9 cellular contexts compared by ENCODE assay signal in genomic region chr14:75578099-75578785, GRCh38. TPM values are rescaled to one million over a fixed set of nuclear protein-coding genes. Genes with fewer than 3 reads are reported as not detected.
DNase-seq lines count a peak whose midpoint lies in the region; ATAC-seq and TF ChIP-seq lines count a peak whose summit lies in the region.
"Had no signal": no experiment of that assay in that cellular context is flagged by ENCODE, and none has a peak within 500 bp of the region (broad histone marks: within the 10 kb centered on the region; RNA-seq: fewer than 3 reads in every experiment).

Gene FLVCR2 (plus strand): TSS chr14:75578620. CDS start chr14:75578973, 353 bp downstream.

- H3K9me3 Mint-ChIP-seq in CD4-positive, alpha-beta memory T cell = no peaks in the 10 kb centered on the region
- H3K9me3 Mint-ChIP-seq in immature natural killer cell = no peaks in the 10 kb centered on the region

- H3K27ac ChIP-seq in CD4-positive, alpha-beta memory T cell (ENCODE audit: low read depth, low read length) = peak within 1 kb of the TSS; percentile 46
- peak within 1 kb of the TSS; percentile 83 for H3K27ac ChIP-seq in skeletal muscle tissue (ENCODE audit: low read depth, low read length)
- H3K27ac ChIP-seq: SK-N-MC had no signal

- peak within 1 kb of the TSS; percentile 60 to 94 for H3K4me3 ChIP-seq in CD4-positive, alpha-beta memory T cell (ENCODE audit: low read length in 2 of 2)
- H3K4me3 ChIP-seq in cardiac fibroblast (replicated peaks in 1 of 2; ENCODE audit: low read depth in 2 of 2, low read length in 2 of 2) (peak within 1 kb of the TSS; percentile 64 to 68), skeletal muscle tissue (ENCODE audit: low read length in 3 of 3) (peak within 1 kb of the TSS; percentile 66 to 88 (median 83))
- H3K4me3 ChIP-seq: SK-N-MC had no signal

- peaks cover 22% of the 10 kb centered on the region for H3K4me1 ChIP-seq in CD4-positive, alpha-beta memory T cell (ENCODE audit: insufficient read depth, low read length)
- peaks cover 22 to 30% (median 26%) of the 10 kb centered on the region in 3 donors for H3K4me1 ChIP-seq in skeletal muscle tissue (ENCODE audit: control insufficient read depth in 3 of 3, insufficient read depth in 3 of 3, low read length in 3 of 3)

- POLR2A ChIA-PET in CD4-positive, alpha-beta memory T cell (lab: Charles Lee; ENCODE audit: partially characterized antibody) = interaction anchor here (0.6 to 3.0 kb wide), 11 partner anchors 9 to 82 kb away, joined by 3 to 30 read pairs (median 4); partner anchors contain the start of genes BATF, ERG28 and TTLL5

- CTCF ChIA-PET in CD4-positive, alpha-beta memory T cell (lab: Charles Lee; ENCODE audit: partially characterized antibody) = interaction anchor here (0.6 to 11.0 kb wide), 38 partner anchors 9 to 775 kb away, joined by 3 to 388 read pairs (median 5); partner anchors contain the start of genes BATF, ERG28, TGFB3 and TTLL5

- peak within 1 kb of the TSS; percentile 90 to 99 (median 95) for H3K4me3 Mint-ChIP-seq in CD4-positive, alpha-beta memory T cell
- H3K4me3 Mint-ChIP-seq in immature natural killer cell = peak within 1 kb of the TSS; percentile 93 to 97 (median 93)

- no peaks in the 10 kb centered on the region for H3K27me3 Mint-ChIP-seq in CD4-positive, alpha-beta memory T cell
- H3K27me3 Mint-ChIP-seq in immature natural killer cell (ENCODE audit: low read depth in 3 of 3) = peaks cover 0 to 2% (median 1%) of the 10 kb centered on the region in 3 donors

- H3K9me3 ChIP-seq in CD4-positive, alpha-beta memory T cell (ENCODE audit: control insufficient read depth in 1 of 2, low read length in 2 of 2) = no peaks in the 10 kb centered on the region
- H3K9me3 ChIP-seq in skeletal muscle tissue (ENCODE audit: control insufficient read depth in 3 of 3, low read length in 3 of 3) = no peaks in the 10 kb centered on the region

- ATAC-seq in GM21423 (IDR thresholded peaks at IDR 0.05; ENCODE audit: unreplicated experiment) (peak; percentile 33), HG03520 (IDR thresholded peaks at IDR 0.05; ENCODE audit: unreplicated experiment) (no peak)

- peaks cover 0 to 3% of the 10 kb centered on the region in 2 donors for H3K36me3 Mint-ChIP-seq in CD4-positive, alpha-beta memory T cell
- H3K36me3 Mint-ChIP-seq in immature natural killer cell = peaks cover 0 to 7% (median 0%) of the 10 kb centered on the region in 3 donors

- H3K4me1 Mint-ChIP-seq in CD4-positive, alpha-beta memory T cell = peaks cover 9 to 15% (median 13%) of the 10 kb centered on the region in 4 donors
- H3K4me1 Mint-ChIP-seq in immature natural killer cell = peaks cover 18 to 25% of the 10 kb centered on the region in 2 donors

- TF ChIP-seq CTCF in cardiac fibroblast (IDR thresholded peaks at IDR 0.05; ENCODE audit: low read depth, low read length) = no peak

- intact Hi-C loops in CD4-positive, alpha-beta memory T cell (cut with micrococcal nuclease) = loop anchor here (5.0 kb wide), 1 partner anchor 329 kb away; no protein-coding TSS in a partner anchor

- peak within 1 kb of the TSS; percentile 87 to 96 (median 90) for H3K27ac Mint-ChIP-seq in CD4-positive, alpha-beta memory T cell
- H3K27ac Mint-ChIP-seq in immature natural killer cell = peak within 1 kb of the TSS; percentile 34 to 78 (median 66)

- no peaks in the 10 kb centered on the region for H3K36me3 ChIP-seq in CD4-positive, alpha-beta memory T cell (ENCODE audit: insufficient read depth, low read length)
- no peaks in the 10 kb centered on the region for H3K36me3 ChIP-seq in skeletal muscle tissue (ENCODE audit: control insufficient read depth in 3 of 3, insufficient read depth in 3 of 3, low read length in 3 of 3)

- peak within 1 kb of the TSS; percentile 75 to 92 (median 86) for H3K9ac ChIP-seq in skeletal muscle tissue (ENCODE audit: low read depth in 1 of 3, low read length in 3 of 3)

- peak; percentile 52 to 62 (median 55) for DNase-seq in CD4-positive, alpha-beta memory T cell
- DNase-seq in Kasumi-1 (lab: John Stamatoyannopoulos, UW) (peak; percentile 65 to 74), UCSD-AML1 (lab: John Stamatoyannopoulos, UW; ENCODE audit: unreplicated experiment) (peak; percentile 64), cardiac fibroblast (ENCODE audit: low read depth in 2 of 2) (peak; percentile 77 to 87), immature natural killer cell (peak; percentile 28 to 46 (median 41))

- no peaks in the 10 kb centered on the region for H3K27me3 ChIP-seq in CD4-positive, alpha-beta memory T cell (ENCODE audit: insufficient read depth, low read length)
- H3K27me3 ChIP-seq in skeletal muscle tissue (ENCODE audit: control insufficient read depth in 3 of 3, insufficient read depth in 3 of 3, low read length in 3 of 3) = no peaks in the 10 kb centered on the region

RNA-seq across cellular contexts. Expression of gene FLVCR2, which starts in this region (rescaled TPM):
- total RNA-seq in CD4-positive, alpha-beta memory T cell = 1 to 10 TPM; 3.0 to 4.1 TPM
- polyA plus RNA-seq in CD4-positive, alpha-beta memory T cell = 1 to 10 TPM; 1.9 to 3.3 TPM
- polyA plus RNA-seq in immature natural killer cell = 1 to 10 TPM in 1 of 3 donors, under 1 TPM in 1, not detected in 1; 0.24 to 1.4 TPM
- 7.3 TPM for total RNA-seq in skeletal muscle tissue
